In genomic region chr22:39839917-39840510, GRCh38 we compare ENCODE assay signal across 1 cellular context.
TF ChIP-seq lines count a peak whose summit lies in the region.

No MANE protein-coding gene starts in this region.

TF ChIP-seq in K562, 482 proteins besides CTCF, POLR2A, EP300 and RAD21 (continued from another document):
- peak in 1 of 2 experiments; percentile 85; a peak in 2 of 4 replicates for TF ChIP-seq RCOR1 (IDR thresholded peaks at IDR 0.05; ENCODE audit: borderline replicate concordance in 1 of 2, low read depth in 2 of 2, low read length in 2 of 2)
- TF ChIP-seq PHF20 (IDR thresholded peaks at IDR 0.05; ENCODE audit: partially characterized antibody): no peak
- TF ChIP-seq CXXC5 (CRISPR knock-in tag; IDR thresholded peaks at IDR 0.05): peak; percentile 54
- no peak for TF ChIP-seq RBM25 (IDR thresholded peaks at IDR 0.05; ENCODE audit: low read depth, low read length, severe bottlenecking)
- TF ChIP-seq ARID3A (IDR thresholded peaks at IDR 0.05; ENCODE audit: borderline replicate concordance, low read depth, low read length): peak; percentile 78; the same call in 1 of the 2 replicates
- no peak for TF ChIP-seq ZKSCAN3 (CRISPR knock-in tag; IDR thresholded peaks at IDR 0.05)
- TF ChIP-seq MBD2 (IDR thresholded peaks at IDR 0.05; ENCODE audit: borderline replicate concordance, low read depth): peak; percentile 61; the same call in 1 of the 2 replicates
- no peak for TF ChIP-seq BCLAF1 (IDR thresholded peaks at IDR 0.05; ENCODE audit: borderline replicate concordance in 1 of 2, control insufficient read depth in 1 of 2, low read depth in 2 of 2, low read length in 1 of 2)
- TF ChIP-seq ETS2 (tag; IDR thresholded peaks at IDR 0.05; ENCODE audit: borderline replicate concordance, poor library complexity, severe bottlenecking): no peak
- no peak for TF ChIP-seq ZNF444 (CRISPR knock-in tag; IDR thresholded peaks at IDR 0.05)
- TF ChIP-seq DDX20 (tag; IDR thresholded peaks at IDR 0.05; ENCODE audit: low read depth): no peak
- TF ChIP-seq SMARCC2 (IDR thresholded peaks at IDR 0.05; ENCODE audit: low read depth): 0 out of 2 replicates have a peak, but pooled peaks have one; percentile 58
- peak; percentile 66; the same call in 1 of the 2 replicates for TF ChIP-seq JUN (IDR thresholded peaks at IDR 0.05; ENCODE audit: borderline replicate concordance, low read depth, low read length)
- no peak for TF ChIP-seq JUN (CRISPR knock-in tag; IDR thresholded peaks at IDR 0.05; ENCODE audit: borderline replicate concordance)
- TF ChIP-seq STAG1 (CRISPR knock-in tag; IDR thresholded peaks at IDR 0.05; ENCODE audit: borderline replicate concordance): no peak
- TF ChIP-seq KLF10 (CRISPR knock-in tag; IDR thresholded peaks at IDR 0.05): no peak
- no peak for TF ChIP-seq CTCFL (IDR thresholded peaks at IDR 0.05; ENCODE audit: borderline replicate concordance, insufficient read depth, low read depth, low read length, poor library complexity, severe bottlenecking)
- TF ChIP-seq ZNF318 (IDR thresholded peaks at IDR 0.05; ENCODE audit: borderline replicate concordance in 1 of 2, low read depth in 1 of 2): no peak
- peak; percentile 38 for TF ChIP-seq PKNOX1 (IDR thresholded peaks at IDR 0.05)
TF ChIP-seq in K562: peak in this region for 76.
